Comparison of ENCODE assay signal across 1 cellular context in genomic region chr1:183471748-183472487, GRCh38.
A peak's percentile ranks its signal among the peaks of the same experiment; 100 is the strongest.
TF ChIP-seq lines count a peak whose summit lies in the region.

No MANE protein-coding gene starts in this region.

TF ChIP-seq in HEK293, 187 proteins besides CTCF, POLR2A, EP300 and RAD21 (continued from another document and continues in another):
- TF ChIP-seq ZNF26 (tag by site-specific recombination; IDR thresholded peaks at IDR 0.05) (peak; percentile 21; the same call in 1 of the 2 replicates), ZNF362 (tag by site-specific recombination; IDR thresholded peaks at IDR 0.05) (peak; percentile 67; the same call in 1 of the 2 replicates), ZNF518A (tag by site-specific recombination; conservative IDR thresholded peaks at IDR 0.05; ENCODE audit: low read depth) (peak; percentile 99), KLF9 (tag by site-specific recombination; IDR thresholded peaks at IDR 0.05; ENCODE audit: low read depth) (peak; percentile 80; the same call in 1 of the 2 replicates), TSHZ1 (tag by site-specific recombination; IDR thresholded peaks at IDR 0.05; ENCODE audit: borderline replicate concordance) (peak; percentile 95), SETDB1 (IDR thresholded peaks at IDR 0.05; ENCODE audit: insufficient read length, low read length) (peak; percentile 15), ZNF239 (tag by site-specific recombination; IDR thresholded peaks at IDR 0.05) (peak; percentile 95), FEZF1 (tag by site-specific recombination; IDR thresholded peaks at IDR 0.05) (peak; percentile 75), SCRT1 (tag by site-specific recombination; IDR thresholded peaks at IDR 0.05; ENCODE audit: borderline replicate concordance) (peak; percentile 67), ZNF76 (tag by site-specific recombination; IDR thresholded peaks at IDR 0.05; ENCODE audit: borderline replicate concordance, low read depth) (peak; percentile 93), ZNF514 (tag by site-specific recombination; IDR thresholded peaks at IDR 0.05) (peak; percentile 97), ZBTB17 (tag by site-specific recombination; IDR thresholded peaks at IDR 0.05) (peak; percentile 97), ZNF747 (tag by site-specific recombination; IDR thresholded peaks at IDR 0.05) (peak; percentile 88; the same call in 1 of the 2 replicates), ZNF391 (tag by site-specific recombination; IDR thresholded peaks at IDR 0.05; ENCODE audit: borderline replicate concordance, low read depth) (peak; percentile 100), INSM2 (tag by site-specific recombination; IDR thresholded peaks at IDR 0.05) (peak; percentile 98), ZNF560 (tag by site-specific recombination; IDR thresholded peaks at IDR 0.05; ENCODE audit: borderline replicate concordance) (no peak), ZNF292 (tag by site-specific recombination; IDR thresholded peaks at IDR 0.05; ENCODE audit: borderline replicate concordance, low read depth) (no peak), OVOL3 (tag by site-specific recombination; IDR thresholded peaks at IDR 0.05) (peak; percentile 96), ZNF837 (tag by site-specific recombination; IDR thresholded peaks at IDR 0.05) (peak; percentile 92), YY1 (tag by site-specific recombination; IDR thresholded peaks at IDR 0.05) (peak; percentile 87), ZNF571 (tag by site-specific recombination; IDR thresholded peaks at IDR 0.05) (no peak), ZNF544 (tag by site-specific recombination; IDR thresholded peaks at IDR 0.05) (no peak), ZNF621 (tag by site-specific recombination; IDR thresholded peaks at IDR 0.05) (no peak), KLF1 (tag by site-specific recombination; IDR thresholded peaks at IDR 0.05) (peak; percentile 87), ZBTB1 (tag by site-specific recombination; IDR thresholded peaks at IDR 0.05) (peak; percentile 95), ZNF248 (tag by site-specific recombination; IDR thresholded peaks at IDR 0.05) (no peak; the same call in 1 of the 2 replicates), REPIN1 (tag by site-specific recombination; IDR thresholded peaks at IDR 0.05; ENCODE audit: low read depth) (peak; percentile 100), ZNF792 (tag by site-specific recombination; IDR thresholded peaks at IDR 0.05) (peak; percentile 80; the same call in 1 of the 2 replicates), ZBTB21 (tag by site-specific recombination; IDR thresholded peaks at IDR 0.05) (peak; percentile 92), ZNF529 (tag by site-specific recombination; IDR thresholded peaks at IDR 0.05; ENCODE audit: insufficient replicate concordance) (no peak), ZNF324 (tag by site-specific recombination; IDR thresholded peaks at IDR 0.05) (peak; percentile 100), TCF7L2 (IDR thresholded peaks at IDR 0.05; ENCODE audit: borderline replicate concordance, low read depth, low read length) (peak; percentile 60; the same call in 1 of the 2 replicates), ZNF692 (tag by site-specific recombination; IDR thresholded peaks at IDR 0.05) (peak; percentile 98), ZNF776 (tag by site-specific recombination; IDR thresholded peaks at IDR 0.05; ENCODE audit: borderline replicate concordance) (no peak)
- TF ChIP-seq, protein P1, sequence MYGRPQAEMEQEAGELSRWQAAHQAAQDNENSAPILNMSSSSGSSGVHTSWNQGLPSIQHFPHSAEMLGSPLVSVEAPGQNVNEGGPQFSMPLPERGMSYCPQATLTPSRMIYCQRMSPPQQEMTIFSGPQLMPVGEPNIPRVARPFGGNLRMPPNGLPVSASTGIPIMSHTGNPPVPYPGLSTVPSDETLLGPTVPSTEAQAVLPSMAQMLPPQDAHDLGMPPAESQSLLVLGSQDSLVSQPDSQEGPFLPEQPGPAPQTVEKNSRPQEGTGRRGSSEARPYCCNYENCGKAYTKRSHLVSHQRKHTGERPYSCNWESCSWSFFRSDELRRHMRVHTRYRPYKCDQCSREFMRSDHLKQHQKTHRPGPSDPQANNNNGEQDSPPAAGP (tag by site-specific recombination; IDR thresholded peaks at IDR 0.05), result peak; percentile 100
- TF ChIP-seq, protein P2, sequence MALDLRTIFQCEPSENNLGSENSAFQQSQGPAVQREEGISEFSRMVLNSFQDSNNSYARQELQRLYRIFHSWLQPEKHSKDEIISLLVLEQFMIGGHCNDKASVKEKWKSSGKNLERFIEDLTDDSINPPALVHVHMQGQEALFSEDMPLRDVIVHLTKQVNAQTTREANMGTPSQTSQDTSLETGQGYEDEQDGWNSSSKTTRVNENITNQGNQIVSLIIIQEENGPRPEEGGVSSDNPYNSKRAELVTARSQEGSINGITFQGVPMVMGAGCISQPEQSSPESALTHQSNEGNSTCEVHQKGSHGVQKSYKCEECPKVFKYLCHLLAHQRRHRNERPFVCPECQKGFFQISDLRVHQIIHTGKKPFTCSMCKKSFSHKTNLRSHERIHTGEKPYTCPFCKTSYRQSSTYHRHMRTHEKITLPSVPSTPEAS (tag by site-specific recombination; IDR thresholded peaks at IDR 0.05), result peak; percentile 74
- TF ChIP-seq, protein P3, sequence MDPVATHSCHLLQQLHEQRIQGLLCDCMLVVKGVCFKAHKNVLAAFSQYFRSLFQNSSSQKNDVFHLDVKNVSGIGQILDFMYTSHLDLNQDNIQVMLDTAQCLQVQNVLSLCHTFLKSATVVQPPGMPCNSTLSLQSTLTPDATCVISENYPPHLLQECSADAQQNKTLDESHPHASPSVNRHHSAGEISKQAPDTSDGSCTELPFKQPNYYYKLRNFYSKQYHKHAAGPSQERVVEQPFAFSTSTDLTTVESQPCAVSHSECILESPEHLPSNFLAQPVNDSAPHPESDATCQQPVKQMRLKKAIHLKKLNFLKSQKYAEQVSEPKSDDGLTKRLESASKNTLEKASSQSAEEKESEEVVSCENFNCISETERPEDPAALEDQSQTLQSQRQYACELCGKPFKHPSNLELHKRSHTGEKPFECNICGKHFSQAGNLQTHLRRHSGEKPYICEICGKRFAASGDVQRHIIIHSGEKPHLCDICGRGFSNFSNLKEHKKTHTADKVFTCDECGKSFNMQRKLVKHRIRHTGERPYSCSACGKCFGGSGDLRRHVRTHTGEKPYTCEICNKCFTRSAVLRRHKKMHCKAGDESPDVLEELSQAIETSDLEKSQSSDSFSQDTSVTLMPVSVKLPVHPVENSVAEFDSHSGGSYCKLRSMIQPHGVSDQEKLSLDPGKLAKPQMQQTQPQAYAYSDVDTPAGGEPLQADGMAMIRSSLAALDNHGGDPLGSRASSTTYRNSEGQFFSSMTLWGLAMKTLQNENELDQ (tag by site-specific recombination; IDR thresholded peaks at IDR 0.05; ENCODE audit: low read depth), result no peak
- TF ChIP-seq, protein P4, sequence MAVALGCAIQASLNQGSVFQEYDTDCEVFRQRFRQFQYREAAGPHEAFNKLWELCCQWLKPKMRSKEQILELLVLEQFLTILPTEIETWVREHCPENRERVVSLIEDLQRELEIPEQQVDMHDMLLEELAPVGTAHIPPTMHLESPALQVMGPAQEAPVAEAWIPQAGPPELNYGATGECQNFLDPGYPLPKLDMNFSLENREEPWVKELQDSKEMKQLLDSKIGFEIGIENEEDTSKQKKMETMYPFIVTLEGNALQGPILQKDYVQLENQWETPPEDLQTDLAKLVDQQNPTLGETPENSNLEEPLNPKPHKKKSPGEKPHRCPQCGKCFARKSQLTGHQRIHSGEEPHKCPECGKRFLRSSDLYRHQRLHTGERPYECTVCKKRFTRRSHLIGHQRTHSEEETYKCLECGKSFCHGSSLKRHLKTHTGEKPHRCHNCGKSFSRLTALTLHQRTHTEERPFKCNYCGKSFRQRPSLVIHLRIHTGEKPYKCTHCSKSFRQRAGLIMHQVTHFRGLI (tag by site-specific recombination; IDR thresholded peaks at IDR 0.05), result peak; percentile 53; the same call in 1 of the 2 replicates
